In the genomic region with DNA sequence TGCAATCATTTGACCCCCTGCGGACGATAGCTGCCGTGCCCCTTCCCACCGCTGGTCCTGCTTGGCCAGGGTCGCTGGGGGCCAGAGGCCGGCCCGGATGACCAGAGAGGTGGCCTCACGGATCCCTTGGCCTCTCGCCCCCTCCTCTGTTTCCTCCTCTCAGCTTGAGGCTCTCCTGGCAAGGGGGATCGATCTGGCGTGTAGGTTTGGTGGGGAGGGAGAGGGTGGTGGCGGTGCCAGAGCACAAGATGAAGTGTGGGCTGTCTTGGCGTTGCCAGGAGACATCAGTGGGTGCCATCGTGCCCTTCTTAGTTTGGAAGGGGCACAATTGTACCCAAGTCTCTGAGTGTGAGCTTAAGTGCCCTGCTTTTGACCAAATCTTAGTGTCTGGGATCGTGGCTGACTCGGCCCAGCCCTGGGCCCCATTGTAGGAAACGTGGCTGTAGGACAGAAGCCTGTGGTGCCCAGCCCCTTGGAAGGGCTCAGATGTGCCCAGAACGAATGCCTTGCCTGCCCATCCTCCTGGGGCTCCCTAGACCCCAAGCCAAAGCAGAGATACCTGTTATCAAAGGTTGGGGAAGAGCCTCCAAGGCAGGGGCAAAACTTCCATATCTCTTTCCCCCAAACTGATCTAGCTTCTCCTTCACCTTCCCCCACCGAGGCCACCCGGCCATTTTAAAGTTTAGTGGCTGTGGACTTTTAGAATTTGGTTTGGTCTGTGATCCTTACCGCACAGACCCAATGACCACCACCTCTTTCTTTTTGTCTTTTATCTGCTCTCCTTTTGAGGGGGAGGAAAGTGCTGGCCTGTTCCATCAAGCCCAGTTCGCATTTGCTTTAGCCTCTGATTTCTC, we compare ENCODE assay signal across 8 cellular contexts. TPM values are rescaled to one million over a fixed set of nuclear protein-coding genes. Genes with fewer than 3 reads are reported as not detected.
DNase-seq lines count a peak whose midpoint lies in the region; ATAC-seq, FAIRE-seq and TF ChIP-seq lines count a peak whose summit lies in the region.

No MANE protein-coding gene starts in this region.

- H3K23ac ChIP-seq in H1 (ENCODE audit: insufficient read length), result no peak overlapping the region

- no peak overlapping the region for H2BK5ac ChIP-seq in H1 (ENCODE audit: low read depth, low read length)

- H2BK15ac ChIP-seq in H1 (ENCODE audit: low read length), result no peak overlapping the region

- H3K27ac Mint-ChIP-seq in activated CD8-positive, alpha-beta T cell treated with anti-CD3 and anti-CD28 coated beads for 36 hours, result no peak overlapping the region

- no peaks in the 10 kb centered on the region for H3K79me2 ChIP-seq in H1 (ENCODE audit: control insufficient read depth in 1 of 2, insufficient read depth in 2 of 2, low read length in 2 of 2)

- no peak overlapping the region for H3K56ac ChIP-seq in H1 (replicated peaks; ENCODE audit: insufficient read length, low read depth, low read length)

- no peak for TF ChIP-seq RAD21 in H1 (IDR thresholded peaks at IDR 0.05 in 1 of 2, conservative IDR thresholded peaks at IDR 0.05 in 1 of 2; ENCODE audit: low read depth in 2 of 2, low read length in 2 of 2)

- H3K27me3 ChIP-seq in MG63 (no peaks in the 10 kb centered on the region), H1 (replicated peaks in 1 of 4; ENCODE audit: control insufficient read depth in 3 of 4, extremely low read depth in 1 of 4, insufficient read depth in 3 of 4, low read length in 3 of 4) (peaks cover 81 to 92% (median 86%) of the 10 kb centered on the region in 4 experiments), mucosa of stomach (ENCODE audit: control insufficient read depth, insufficient read depth, low read length) (no peaks in the 10 kb centered on the region), thymus (ENCODE audit: control insufficient read depth, insufficient read depth) (peaks cover 92% of the 10 kb centered on the region)

- H2BK20ac ChIP-seq in H1 (ENCODE audit: low read length), result no peak overlapping the region

- no peak for DNase-seq in MG63
- peak in 1 of 2 experiments; percentile 62 for DNase-seq in H1 (ENCODE audit: low read depth in 1 of 2, low spot score in 2 of 2)
- no peak for DNase-seq in activated CD8-positive, alpha-beta T cell treated with anti-CD3 and anti-CD28 coated beads for 36 hours
- no peak for DNase-seq in NCI-H2227 treated with DMSO at 0.1 percent for 48 hours (lab: John Stamatoyannopoulos, UW)

- POLR2A ChIA-PET in H1 (lab: Charles Lee; ENCODE audit: partially characterized antibody), result interaction anchor here (1.2 kb wide), 2 partner anchors 9 to 16 kb away, joined by 3 to 4 read pairs; no protein-coding TSS in a partner anchor
- POLR2A ChIA-PET in activated CD8-positive, alpha-beta T cell treated with anti-CD3 and anti-CD28 coated beads for 36 hours (lab: Charles Lee), result interaction anchor here (0.6 kb wide), 1 partner anchor 145 kb away, joined by 3 read pairs; no protein-coding TSS in a partner anchor

- H4K20me1 ChIP-seq in H1 (replicated peaks in 1 of 2; ENCODE audit: control insufficient read depth in 1 of 2, insufficient read depth in 2 of 2, low read length in 2 of 2), result peaks cover 0 to 12% of the 10 kb centered on the region in 2 experiments

- H3K36me3 Mint-ChIP-seq in activated CD8-positive, alpha-beta T cell treated with anti-CD3 and anti-CD28 coated beads for 36 hours (ENCODE audit: low read depth), result peaks cover 6% of the 10 kb centered on the region

- TF ChIP-seq EP300 in H1 (IDR thresholded peaks at IDR 0.05; ENCODE audit: borderline replicate concordance in 1 of 2, low read depth in 2 of 2, low read length in 2 of 2), result no peak

- intact Hi-C loops in activated CD8-positive, alpha-beta T cell treated with anti-CD3 and anti-CD28 coated beads for 36 hours (cut with micrococcal nuclease), result loop anchor here (5.0 kb wide), 1 partner anchor 67 kb away; no protein-coding TSS in a partner anchor

- peak overlapping the region; percentile 57 to 62 for H3K4me2 ChIP-seq in H1 (ENCODE audit: insufficient read depth in 1 of 2, low read depth in 2 of 2, low read length in 2 of 2)

- H3K36me3 ChIP-seq in MG63 (peaks cover 29% of the 10 kb centered on the region), H1 (ENCODE audit: control insufficient read depth in 2 of 4, insufficient read depth in 4 of 4, low read length in 3 of 4) (no peaks in the 10 kb centered on the region; a peak in 1 of 8 replicates), mucosa of stomach (ENCODE audit: control insufficient read depth, insufficient read depth, low read length) (no peaks in the 10 kb centered on the region), thymus (ENCODE audit: control insufficient read depth, insufficient read depth) (no peaks in the 10 kb centered on the region)

- H3K4ac ChIP-seq in H1 (replicated peaks; ENCODE audit: insufficient read length, low read depth, low read length), result no peak overlapping the region

- H3K27me3 Mint-ChIP-seq in activated CD8-positive, alpha-beta T cell treated with anti-CD3 and anti-CD28 coated beads for 36 hours, result peaks cover 95% of the 10 kb centered on the region

- H3K4me1 Mint-ChIP-seq in activated CD8-positive, alpha-beta T cell treated with anti-CD3 and anti-CD28 coated beads for 36 hours (ENCODE audit: low read depth), result peaks cover 4% of the 10 kb centered on the region

- H3K4me3 ChIP-seq in MG63 (peak overlapping the region; percentile 48), H1 (ENCODE audit: extremely low read depth in 1 of 4, insufficient read depth in 2 of 4, low read depth in 3 of 4, low read length in 4 of 4) (peak overlapping the region in 2 of 4 experiments; percentile 10 to 52; a peak in 4 of 8 replicates), mucosa of stomach (ENCODE audit: low read length) (no peak overlapping the region), thymus (ENCODE audit: low read length) (no peak overlapping the region)

- H3K27ac ChIP-seq in H1 (ENCODE audit: low read depth, low read length) (no peak overlapping the region), thymus (ENCODE audit: low read depth) (peak overlapping the region; percentile 47)

- H2BK120ac ChIP-seq in H1 (replicated peaks; ENCODE audit: low read depth, low read length), result no peak overlapping the region

- CTCF ChIA-PET in H1 (lab: Charles Lee; ENCODE audit: partially characterized antibody), result interaction anchor here (0.5 to 3.7 kb wide), 23 partner anchors 8 to 1763 kb away, joined by 3 to 24 read pairs (median 4); no protein-coding TSS in a partner anchor
- CTCF ChIA-PET in activated CD8-positive, alpha-beta T cell treated with anti-CD3 and anti-CD28 coated beads for 36 hours (lab: Charles Lee), result interaction anchor here (0.9 to 1.8 kb wide), 3 partner anchors 15 to 1085 kb away, joined by 3 to 5 read pairs (median 4); partner anchors contain the start of gene NR2F2

- TF ChIP-seq POLR2A in H1 (IDR thresholded peaks at IDR 0.05; ENCODE audit: control extremely low read depth in 1 of 2, low read depth in 2 of 2, low read length in 2 of 2), result no peak

- no peak overlapping the region for H2AK5ac ChIP-seq in H1 (ENCODE audit: low read depth, low read length)

- H3K4me3 Mint-ChIP-seq in activated CD8-positive, alpha-beta T cell treated with anti-CD3 and anti-CD28 coated beads for 36 hours, result no peak overlapping the region

- H3K14ac ChIP-seq in H1 (ENCODE audit: insufficient read length), result no peak overlapping the region

- H2BK12ac ChIP-seq in H1 (ENCODE audit: low read depth, low read length), result no peak overlapping the region; the same call in 1 of the 2 replicates

- H3K18ac ChIP-seq in H1 (ENCODE audit: extremely low read depth, low read length), result peak overlapping the region; percentile 42; the same call in 1 of the 2 replicates

- 2% methylated on average over 19 of the region's 22 CpGs; no CpG with 5 or more reads in 1 of the 2 experiments for WGBS in H1 (ENCODE audit: extremely low coverage in 1 of 2, insufficient coverage in 1 of 2, insufficient read length in 1 of 2, insufficient replicate concordance in 2 of 2, low coverage in 1 of 2, low lambda C conversion rate in 2 of 2, missing lambda C conversion rate in 1 of 2), 2 experiments
- WGBS in thymus, result 9% methylated on average over 22 of the region's 22 CpGs

- H3K79me1 ChIP-seq in H1 (ENCODE audit: low read depth, low read length), result no peaks in the 10 kb centered on the region

- peaks cover 16% of the 10 kb centered on the region; the same call in 1 of the 2 replicates for H3K23me2 ChIP-seq in H1 (ENCODE audit: low read depth, low read length)

- no peak overlapping the region for H4K8ac ChIP-seq in H1 (ENCODE audit: extremely low read depth, insufficient read depth, low read length)

- H2AFZ ChIP-seq in H1 (ENCODE audit: low read length), result no peak overlapping the region

- no peak overlapping the region for H4K91ac ChIP-seq in H1 (replicated peaks; ENCODE audit: insufficient read length, low read length)

- ATAC-seq in GM21786 (IDR thresholded peaks at IDR 0.05; ENCODE audit: unreplicated experiment), result no peak
- ATAC-seq in activated CD8-positive, alpha-beta T cell treated with anti-CD3 and anti-CD28 coated beads for 36 hours, result no peak
- no peak for ATAC-seq in GM18519 (IDR thresholded peaks at IDR 0.05; ENCODE audit: low FRiP score, unreplicated experiment)

- H3K9me3 Mint-ChIP-seq in activated CD8-positive, alpha-beta T cell treated with anti-CD3 and anti-CD28 coated beads for 36 hours, result peaks cover 2% of the 10 kb centered on the region

- peaks cover 20 to 37% (median 25%) of the 10 kb centered on the region in 4 experiments; a peak in 6 of 7 replicates for H3K4me1 ChIP-seq in H1 (replicated peaks in 1 of 4; ENCODE audit: control insufficient read depth in 3 of 4, insufficient read depth in 4 of 4, low read length in 3 of 4)
- H3K4me1 ChIP-seq in mucosa of stomach (ENCODE audit: control insufficient read depth, insufficient read depth, low read length), result peaks cover 17% of the 10 kb centered on the region
- H3K4me1 ChIP-seq in thymus (ENCODE audit: control insufficient read depth, insufficient read depth, low read length), result no peaks in the 10 kb centered on the region

- no peak overlapping the region for H3K9ac ChIP-seq in H1 (replicated peaks in 1 of 4; ENCODE audit: extremely low read depth in 1 of 4, low read depth in 3 of 4, low read length in 3 of 4)
- H3K9ac ChIP-seq in mucosa of stomach (ENCODE audit: low read length), result peak overlapping the region; percentile 57

- no peak for FAIRE-seq in H1 (lab: Jason Lieb, UNC)

- H3K9me3 ChIP-seq in MG63, result no peaks in the 10 kb centered on the region
- no peaks in the 10 kb centered on the region for H3K9me3 ChIP-seq in H1 (ENCODE audit: insufficient read depth in 2 of 2, low read depth in 1 of 2, low read length in 1 of 2)
- no peaks in the 10 kb centered on the region for H3K9me3 ChIP-seq in mucosa of stomach (ENCODE audit: control insufficient read depth, low read length)
- H3K9me3 ChIP-seq in thymus (ENCODE audit: control insufficient read depth), result peaks cover 2% of the 10 kb centered on the region

- no peak for TF ChIP-seq CTCF in H1 (IDR thresholded peaks at IDR 0.05; ENCODE audit: control extremely low read depth in 1 of 3, insufficient read depth in 1 of 3, low read depth in 1 of 3, low read length in 3 of 3)
- no peak for TF ChIP-seq CTCF in activated CD8-positive, alpha-beta T cell treated with anti-CD3 and anti-CD28 coated beads for 36 hours (IDR thresholded peaks at IDR 0.05)

- no peak overlapping the region for H4K5ac ChIP-seq in H1 (ENCODE audit: insufficient read length, low read depth, low read length)

RNA-seq across cellular contexts. Expression of gene NR2F2, which starts 14.4 kb away (rescaled TPM):
- total RNA-seq in MG63 (2014; rRNA removed; shearing (Covaris generic); ENCODE audit: low replicate concordance), result 1.3 and 1.9 TPM in 2 replicates
- total RNA-seq in H1 (2021; fragmentation: NEBNext Ultra II Directional; extraction: Animal tissue kit (Norgen Biotek cat#: 25700)), result not detected in 2 replicates
- polyA plus RNA-seq in H1 (2011; rRNA removed) (0.03 and 0.14 TPM in 2 replicates), thymus (11.9 TPM)
- 0.05 TPM for polyA plus RNA-seq in H1 (2011; cell fraction: cytosol; rRNA removed)
- 0.07 TPM for polyA plus RNA-seq in H1 (2011; cell fraction: nucleus; rRNA removed)
- 0.21 to 0.88 TPM (median 0.46 TPM) in 4 replicates for polyA plus RNA-seq in H1 (2012, experiment 1 of 2)
- 0.10 TPM for polyA plus RNA-seq in H1 (2012, experiment 2 of 2)
- 0.04 TPM for polyA plus RNA-seq in H1 (2013, experiment 1 of 2)
- 0.04 TPM for polyA plus RNA-seq in H1 (2013, experiment 2 of 2)
- polyA minus RNA-seq in H1 (2011; rRNA and poly(A)+ RNA removed), result 0.03 TPM in 1 of 2 replicates, not detected in the other
- 0.29 TPM for polyA minus RNA-seq in H1 (2011; cell fraction: cytosol; rRNA and poly(A)+ RNA removed)
- not detected for polyA minus RNA-seq in H1 (2011; cell fraction: nucleus; rRNA and poly(A)+ RNA removed)
- not detected for total RNA-seq in activated CD8-positive, alpha-beta T cell treated with anti-CD3 and anti-CD28 coated beads for 36 hours
